16 cellular contexts compared by ENCODE assay signal in the genomic region with DNA sequence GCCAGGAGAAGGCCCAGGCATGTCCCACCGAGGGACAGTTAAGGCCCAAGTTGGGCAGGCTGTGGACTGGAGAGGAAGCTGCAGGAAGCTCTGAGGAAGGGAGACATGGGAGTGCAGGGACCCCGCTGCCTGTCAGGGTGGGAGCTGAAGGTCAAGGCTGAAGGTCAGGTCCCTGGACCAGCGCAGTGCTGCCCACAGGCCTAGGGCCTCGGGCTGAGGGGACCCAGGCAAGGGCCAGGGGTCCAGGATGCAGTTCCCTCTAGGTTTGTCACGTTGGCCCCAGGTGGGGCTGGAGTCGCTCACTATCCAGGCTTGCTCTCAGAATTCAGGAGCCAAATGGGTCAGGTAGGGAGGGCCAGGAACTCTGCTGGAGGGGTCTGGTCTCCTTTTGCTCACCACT.
DNase-seq lines count a peak whose midpoint lies in the region; ATAC-seq and TF ChIP-seq lines count a peak whose summit lies in the region.
"Had no signal": no experiment of that assay in that cellular context is flagged by ENCODE, and none has a peak within 500 bp of the region (broad histone marks: within the 10 kb centered on the region; RNA-seq: fewer than 3 reads in every experiment).

No MANE protein-coding gene starts in this region.

- H3K27ac ChIP-seq in Peyer's patch (peak overlapping the region in 3 of 4 donors; percentile 0 to 46 (median 46)), brain microvascular endothelial cell (peak overlapping the region; percentile 34), mesodermal cell (ENCODE audit: low read depth, low read length, severe bottlenecking) (peak overlapping the region; percentile 29), suprapubic skin (peak overlapping the region; percentile 36)
- H3K27ac ChIP-seq: parathyroid adenoma had no signal

- in situ Hi-C loops in brain microvascular endothelial cell (cut with HindIII; ENCODE audit: low pct_ligation_motif_present, low sequenced_read_pairs): no loop called here

- TF ChIP-seq POLR2A in Peyer's patch (IDR thresholded peaks at IDR 0.05): no peak
- TF ChIP-seq POLR2A in suprapubic skin (IDR thresholded peaks at IDR 0.05): no peak
- no peak for TF ChIP-seq POLR2A in lower leg skin (IDR thresholded peaks at IDR 0.05)

- DNase-seq in Peyer's patch: no peak
- no peak for DNase-seq in brain microvascular endothelial cell
- DNase-seq in suprapubic skin (ENCODE audit: low spot score in 2 of 2): no peak
- no peak for DNase-seq in HuH-7.5 (ENCODE audit: low spot score)
- no peak for DNase-seq in lower leg skin (ENCODE audit: low spot score in 2 of 2)
- no peak for DNase-seq in stimulated activated CD4-positive, alpha-beta T cell treated with anti-CD3 and anti-CD28 coated beads, Interleukin-12 subunit alpha, Interleukin-12 subunit beta, amount 100 ng/mL, for 4 hours
- DNase-seq: activated CD4-positive, alpha-beta T cell treated with anti-CD3 and anti-CD28 coated beads, Interleukin-2, amount 10 ng/mL, durations not matched to agents 24 days and 14 days; CD4-positive, CD25-positive, alpha-beta regulatory T cell; Karpas-422; NCI-H1694; NCI-H526 treated with DMSO at 0.1 percent for 48 hours; RPMI8226; stimulated activated CD4-positive, alpha-beta T cell treated with anti-CD3 and anti-CD28 coated beads, Interleukin-2, amount 100 ng/mL, for 24 hours had no signal

- no peak for ATAC-seq in GM19463 (IDR thresholded peaks at IDR 0.05; ENCODE audit: unreplicated experiment)

- H3K9me3 ChIP-seq in Peyer's patch (no peaks in the 10 kb centered on the region), mesodermal cell (ENCODE audit: control insufficient read depth, low read length) (no peaks in the 10 kb centered on the region), suprapubic skin (no peaks in the 10 kb centered on the region)

- H3K27me3 ChIP-seq in Peyer's patch (no peaks in the 10 kb centered on the region), brain microvascular endothelial cell (replicated peaks) (no peaks in the 10 kb centered on the region), suprapubic skin (no peaks in the 10 kb centered on the region)

- WGBS in mesodermal cell (ENCODE audit: insufficient coverage in 2 of 2), 2 experiments: 90 to 93% methylated on average over 6 of the region's 6 CpGs
- WGBS in suprapubic skin: 93% methylated on average over 4 of the region's 6 CpGs
- 72 to 80% methylated on average over 4 to 6 of the region's 6 CpGs for WGBS in lower leg skin, 2 donors

- H3K36me3 ChIP-seq in Peyer's patch (peaks cover 0 to 18% (median 0%) of the 10 kb centered on the region in 3 donors), brain microvascular endothelial cell (replicated peaks) (peaks cover 32% of the 10 kb centered on the region), mesodermal cell (ENCODE audit: control insufficient read depth, insufficient read depth, low read length) (peaks cover 57% of the 10 kb centered on the region), suprapubic skin (peaks cover 19% of the 10 kb centered on the region)

- TF ChIP-seq CTCF in Peyer's patch (IDR thresholded peaks at IDR 0.05) (no peak), brain microvascular endothelial cell (IDR thresholded peaks at IDR 0.05; ENCODE audit: low read depth, low read length, missing control alignments) (no peak), suprapubic skin (IDR thresholded peaks at IDR 0.05) (no peak), lower leg skin (IDR thresholded peaks at IDR 0.05) (no peak)

- no peak overlapping the region for H3K4me3 ChIP-seq in Peyer's patch
- no peak overlapping the region for H3K4me3 ChIP-seq in brain microvascular endothelial cell (ENCODE audit: low read depth, low read length)
- no peak overlapping the region for H3K4me3 ChIP-seq in mesodermal cell (ENCODE audit: extremely low read depth, insufficient read depth, low read length, poor library complexity, severe bottlenecking)
- no peak overlapping the region for H3K4me3 ChIP-seq in suprapubic skin
- no peak overlapping the region for H3K4me3 ChIP-seq in lower leg skin (ENCODE audit: low read depth, poor library complexity, severe bottlenecking)

- H3K4me1 ChIP-seq in Peyer's patch (peaks cover 0 to 30% (median 0%) of the 10 kb centered on the region in 4 donors), mesodermal cell (ENCODE audit: control insufficient read depth, insufficient read depth, low read length, poor library complexity, severe bottlenecking) (peaks cover 37% of the 10 kb centered on the region), suprapubic skin (peaks cover 52% of the 10 kb centered on the region)
- H3K4me1 ChIP-seq: parathyroid adenoma had no signal

- intact Hi-C loops in lower leg skin (cut with DNase I; ENCODE audit: low total_unique reads): no loop called here

- TF ChIP-seq EP300 in suprapubic skin (IDR thresholded peaks at IDR 0.05): no peak
